Comparison of ENCODE assay signal across 1 cellular context in genomic region chr10:110666259-110666658, GRCh38. TPM values are rescaled to one million over a fixed set of nuclear protein-coding genes. Genes with fewer than 3 reads are reported as not detected.
"Had no signal": no experiment of that assay in that cellular context is flagged by ENCODE, and none has a peak within 500 bp of the region (broad histone marks: within the 10 kb centered on the region; RNA-seq: fewer than 3 reads in every experiment).

No MANE protein-coding gene starts in this region.

RNA-seq across cellular contexts. Expression of gene RBM20, which starts 22.1 kb away (rescaled TPM):
- total RNA-seq: HT-29 had no signal
